In the genomic region with DNA sequence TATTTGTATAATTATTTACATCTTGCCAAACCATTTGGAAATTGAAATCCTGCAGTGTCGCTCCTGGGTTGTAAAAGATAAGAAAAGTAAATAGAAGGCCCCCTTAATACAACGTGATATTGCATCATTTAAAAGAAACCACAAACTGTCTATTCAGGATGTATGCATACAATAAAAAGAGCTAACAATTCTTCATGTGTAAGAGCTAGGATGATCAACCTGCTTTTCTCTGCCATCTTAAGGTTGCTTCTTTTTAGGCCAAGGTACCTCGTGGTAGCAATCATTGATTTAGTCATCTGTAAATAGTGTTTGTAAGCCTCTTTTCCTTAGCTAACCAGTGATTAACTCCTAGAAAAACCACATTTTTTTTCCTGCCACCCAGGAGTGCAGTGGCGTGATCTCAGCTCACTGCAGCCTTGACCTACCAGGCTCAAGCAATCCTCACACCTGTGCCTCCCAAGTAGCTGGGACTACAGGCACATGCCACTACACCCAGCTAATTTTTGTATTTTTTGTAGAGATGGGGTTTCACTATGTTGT, we compare ENCODE assay signal across 1 cellular context.
A peak's percentile ranks its signal among the peaks of the same experiment; 100 is the strongest.
TF ChIP-seq lines count a peak whose summit lies in the region.

No MANE protein-coding gene starts in this region.

TF ChIP-seq in HEK293, 187 proteins besides CTCF, POLR2A, EP300 and RAD21 (continued from another document):
- TF ChIP-seq, protein P1, sequence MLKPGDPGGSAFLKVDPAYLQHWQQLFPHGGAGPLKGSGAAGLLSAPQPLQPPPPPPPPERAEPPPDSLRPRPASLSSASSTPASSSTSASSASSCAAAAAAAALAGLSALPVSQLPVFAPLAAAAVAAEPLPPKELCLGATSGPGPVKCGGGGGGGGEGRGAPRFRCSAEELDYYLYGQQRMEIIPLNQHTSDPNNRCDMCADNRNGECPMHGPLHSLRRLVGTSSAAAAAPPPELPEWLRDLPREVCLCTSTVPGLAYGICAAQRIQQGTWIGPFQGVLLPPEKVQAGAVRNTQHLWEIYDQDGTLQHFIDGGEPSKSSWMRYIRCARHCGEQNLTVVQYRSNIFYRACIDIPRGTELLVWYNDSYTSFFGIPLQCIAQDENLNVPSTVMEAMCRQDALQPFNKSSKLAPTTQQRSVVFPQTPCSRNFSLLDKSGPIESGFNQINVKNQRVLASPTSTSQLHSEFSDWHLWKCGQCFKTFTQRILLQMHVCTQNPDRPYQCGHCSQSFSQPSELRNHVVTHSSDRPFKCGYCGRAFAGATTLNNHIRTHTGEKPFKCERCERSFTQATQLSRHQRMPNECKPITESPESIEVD (tag by site-specific recombination; IDR thresholded peaks at IDR 0.05): peak; percentile 77
- TF ChIP-seq ZNF530 (tag by site-specific recombination; IDR thresholded peaks at IDR 0.05; ENCODE audit: low read depth) (no peak), KLF7 (tag by site-specific recombination; IDR thresholded peaks at IDR 0.05; ENCODE audit: borderline replicate concordance) (no peak), GLIS2 (tag by site-specific recombination; IDR thresholded peaks at IDR 0.05) (no peak), ZNF624 (tag by site-specific recombination; IDR thresholded peaks at IDR 0.05) (no peak), ZNF366 (tag by site-specific recombination; conservative IDR thresholded peaks at IDR 0.05) (peak; percentile 46; the same call in 1 of the 2 replicates)
TF ChIP-seq in HEK293: peak in this region for 26.
